8 cellular contexts compared by ENCODE assay signal in genomic region chr21:42672699-42673458, GRCh38. TPM values are rescaled to one million over a fixed set of nuclear protein-coding genes. Genes with fewer than 3 reads are reported as not detected.
DNase-seq lines count a peak whose midpoint lies in the region; ATAC-seq and TF ChIP-seq lines count a peak whose summit lies in the region.

No MANE protein-coding gene starts in this region.

- DNase-seq in SJCRH30 (peak; percentile 90 to 94), fibroblast of pulmonary artery (ENCODE audit: low read depth) (peak; percentile 80), osteoblast (ENCODE audit: insufficient read length, low spot score, missing footprints) (peak; percentile 89), SHP77 (lab: John Stamatoyannopoulos, UW) (no peak), 8988T (no peak)
- no peak for DNase-seq in effector CD8-positive, alpha-beta T cell (lab: John Stamatoyannopoulos, UW)

- no peak for ATAC-seq in HG03045 (IDR thresholded peaks at IDR 0.05; ENCODE audit: unreplicated experiment)

- H3K9me3 ChIP-seq in HEK293 (ENCODE audit: control insufficient read depth, insufficient read depth, low read depth, low read length) (no peaks in the 10 kb centered on the region), SJCRH30 (replicated peaks) (no peaks in the 10 kb centered on the region), osteoblast (ENCODE audit: low read depth, low read length) (no peaks in the 10 kb centered on the region)

- no peaks in the 10 kb centered on the region for H4K20me1 ChIP-seq in osteoblast (ENCODE audit: insufficient read depth, low read length)

- H3K79me2 ChIP-seq in osteoblast (ENCODE audit: insufficient read depth, low read length), result no peaks in the 10 kb centered on the region

- peak overlapping the region; percentile 26; the same call in 1 of the 2 replicates for H3K27ac ChIP-seq in HEK293 (ENCODE audit: extremely low read depth, low read depth, low read length)
- H3K27ac ChIP-seq in SJCRH30, result peak overlapping the region; percentile 97
- H3K27ac ChIP-seq in osteoblast (ENCODE audit: low read depth, low read length), result no peak overlapping the region

- CTCF ChIA-PET in HEK293 (lab: Yijun Ruan, JAX), result interaction anchor here (1.1 kb wide), 1 partner anchor 80 kb away, joined by 3 read pairs; no protein-coding TSS in a partner anchor

- peaks cover 47% of the 10 kb centered on the region for H3K4me1 ChIP-seq in HEK293 (ENCODE audit: control insufficient read depth, insufficient read depth, low read length)
- H3K4me1 ChIP-seq in SJCRH30, result peaks cover 57% of the 10 kb centered on the region
- H3K4me1 ChIP-seq in osteoblast (ENCODE audit: insufficient read depth, low read length), result peaks cover 15% of the 10 kb centered on the region

- TF ChIP-seq CTCF in HEK293 (tag by site-specific recombination; IDR thresholded peaks at IDR 0.05) (no peak), fibroblast of pulmonary artery (IDR thresholded peaks at IDR 0.05; ENCODE audit: low read length, missing control alignments) (no peak), osteoblast (IDR thresholded peaks at IDR 0.05; ENCODE audit: extremely low read depth, low read depth, low read length) (no peak)

- no peaks in the 10 kb centered on the region for H3K27me3 ChIP-seq in SJCRH30
- peaks cover 56% of the 10 kb centered on the region for H3K27me3 ChIP-seq in osteoblast (ENCODE audit: insufficient read depth, low read length)

- H3K4me2 ChIP-seq in osteoblast (ENCODE audit: insufficient read depth, low read length), result no peak overlapping the region

- H3K4me3 ChIP-seq in HEK293 (ENCODE audit: low read depth, low read length) (no peak overlapping the region), SJCRH30 (peak overlapping the region; percentile 2; the same call in 1 of the 2 replicates), fibroblast of pulmonary artery (replicated peaks; ENCODE audit: low read depth, low read length) (no peak overlapping the region), osteoblast (ENCODE audit: insufficient read depth, low read length) (no peak overlapping the region)

- H2AFZ ChIP-seq in osteoblast (ENCODE audit: low read length), result no peak overlapping the region

- H3K36me3 ChIP-seq in HEK293 (ENCODE audit: control insufficient read depth in 2 of 2, insufficient read depth in 1 of 2, low read length in 2 of 2), result peaks cover 7 to 11% of the 10 kb centered on the region in 2 experiments; a peak in 2 of 3 replicates
- H3K36me3 ChIP-seq in SJCRH30, result no peaks in the 10 kb centered on the region
- no peaks in the 10 kb centered on the region for H3K36me3 ChIP-seq in osteoblast (ENCODE audit: insufficient read depth, low read length)

- POLR2A ChIA-PET in HEK293 (lab: Yijun Ruan, JAX), result no interaction called here

TF ChIP-seq in HEK293, 187 proteins besides CTCF, POLR2A, EP300 and RAD21 (continues in another document):
- TF ChIP-seq TSHZ1 (tag by site-specific recombination; IDR thresholded peaks at IDR 0.05; ENCODE audit: borderline replicate concordance) (peak; percentile 53; the same call in 1 of the 2 replicates), HOXC10 (CRISPR knock-in tag; IDR thresholded peaks at IDR 0.05) (no peak), ZBTB48 (tag by site-specific recombination; IDR thresholded peaks at IDR 0.05) (no peak), ZNF423 (tag by site-specific recombination; IDR thresholded peaks at IDR 0.05) (no peak), ZFHX2 (tag by site-specific recombination; conservative IDR thresholded peaks at IDR 0.05) (peak; percentile 84), ZNF600 (tag by site-specific recombination; IDR thresholded peaks at IDR 0.05) (peak; percentile 8; the same call in 1 of the 2 replicates), ZNF121 (tag by site-specific recombination; IDR thresholded peaks at IDR 0.05) (peak; percentile 49; the same call in 1 of the 2 replicates), TRIM28 (IDR thresholded peaks at IDR 0.05; ENCODE audit: borderline replicate concordance, low read length) (peak; percentile 80; the same call in 1 of the 2 replicates), SP3 (tag by site-specific recombination; IDR thresholded peaks at IDR 0.05) (0 out of 2 replicates have a peak, but pooled peaks have one; percentile 23), ZNF174 (tag by site-specific recombination; IDR thresholded peaks at IDR 0.05) (no peak), SP7 (tag by site-specific recombination; IDR thresholded peaks at IDR 0.05) (peak; percentile 97), ZNF416 (tag by site-specific recombination; IDR thresholded peaks at IDR 0.05) (no peak), ZBTB17 (tag by site-specific recombination; IDR thresholded peaks at IDR 0.05) (peak; percentile 45; the same call in 1 of the 2 replicates), ZSCAN16 (tag by site-specific recombination; IDR thresholded peaks at IDR 0.05) (no peak), OSR2 (tag by site-specific recombination; IDR thresholded peaks at IDR 0.05) (peak; percentile 92), KLF8 (tag by site-specific recombination; IDR thresholded peaks at IDR 0.05) (peak; percentile 60; the same call in 1 of the 2 replicates), KLF1 (tag by site-specific recombination; IDR thresholded peaks at IDR 0.05) (peak; percentile 33; the same call in 1 of the 2 replicates), ZEB2 (tag by site-specific recombination; IDR thresholded peaks at IDR 0.05) (0 out of 2 replicates have a peak, but pooled peaks have one; percentile 19), ZXDB (tag by site-specific recombination; IDR thresholded peaks at IDR 0.05) (peak; percentile 48; the same call in 1 of the 2 replicates)
- TF ChIP-seq, protein P1, sequence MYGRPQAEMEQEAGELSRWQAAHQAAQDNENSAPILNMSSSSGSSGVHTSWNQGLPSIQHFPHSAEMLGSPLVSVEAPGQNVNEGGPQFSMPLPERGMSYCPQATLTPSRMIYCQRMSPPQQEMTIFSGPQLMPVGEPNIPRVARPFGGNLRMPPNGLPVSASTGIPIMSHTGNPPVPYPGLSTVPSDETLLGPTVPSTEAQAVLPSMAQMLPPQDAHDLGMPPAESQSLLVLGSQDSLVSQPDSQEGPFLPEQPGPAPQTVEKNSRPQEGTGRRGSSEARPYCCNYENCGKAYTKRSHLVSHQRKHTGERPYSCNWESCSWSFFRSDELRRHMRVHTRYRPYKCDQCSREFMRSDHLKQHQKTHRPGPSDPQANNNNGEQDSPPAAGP (tag by site-specific recombination; IDR thresholded peaks at IDR 0.05), result peak; percentile 40; the same call in 1 of the 2 replicates
- TF ChIP-seq, protein P2, sequence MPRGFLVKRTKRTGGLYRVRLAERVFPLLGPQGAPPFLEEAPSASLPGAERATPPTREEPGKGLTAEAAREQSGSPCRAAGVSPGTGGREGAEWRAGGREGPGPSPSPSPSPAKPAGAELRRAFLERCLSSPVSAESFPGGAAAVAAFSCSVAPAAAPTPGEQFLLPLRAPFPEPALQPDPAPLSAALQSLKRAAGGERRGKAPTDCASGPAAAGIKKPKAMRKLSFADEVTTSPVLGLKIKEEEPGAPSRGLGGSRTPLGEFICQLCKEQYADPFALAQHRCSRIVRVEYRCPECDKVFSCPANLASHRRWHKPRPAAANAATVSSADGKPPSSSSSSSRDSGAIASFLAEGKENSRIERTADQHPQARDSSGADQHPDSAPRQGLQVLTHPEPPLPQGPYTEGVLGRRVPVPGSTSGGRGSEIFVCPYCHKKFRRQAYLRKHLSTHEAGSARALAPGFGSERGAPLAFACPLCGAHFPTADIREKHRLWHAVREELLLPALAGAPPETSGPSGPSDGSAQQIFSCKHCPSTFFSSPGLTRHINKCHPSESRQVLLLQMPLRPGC (tag by site-specific recombination; IDR thresholded peaks at IDR 0.05), result peak; percentile 90
- TF ChIP-seq, protein P3, sequence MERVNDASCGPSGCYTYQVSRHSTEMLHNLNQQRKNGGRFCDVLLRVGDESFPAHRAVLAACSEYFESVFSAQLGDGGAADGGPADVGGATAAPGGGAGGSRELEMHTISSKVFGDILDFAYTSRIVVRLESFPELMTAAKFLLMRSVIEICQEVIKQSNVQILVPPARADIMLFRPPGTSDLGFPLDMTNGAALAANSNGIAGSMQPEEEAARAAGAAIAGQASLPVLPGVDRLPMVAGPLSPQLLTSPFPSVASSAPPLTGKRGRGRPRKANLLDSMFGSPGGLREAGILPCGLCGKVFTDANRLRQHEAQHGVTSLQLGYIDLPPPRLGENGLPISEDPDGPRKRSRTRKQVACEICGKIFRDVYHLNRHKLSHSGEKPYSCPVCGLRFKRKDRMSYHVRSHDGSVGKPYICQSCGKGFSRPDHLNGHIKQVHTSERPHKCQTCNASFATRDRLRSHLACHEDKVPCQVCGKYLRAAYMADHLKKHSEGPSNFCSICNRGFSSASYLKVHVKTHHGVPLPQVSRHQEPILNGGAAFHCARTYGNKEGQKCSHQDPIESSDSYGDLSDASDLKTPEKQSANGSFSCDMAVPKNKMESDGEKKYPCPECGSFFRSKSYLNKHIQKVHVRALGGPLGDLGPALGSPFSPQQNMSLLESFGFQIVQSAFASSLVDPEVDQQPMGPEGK (tag by site-specific recombination; IDR thresholded peaks at IDR 0.05), result peak; percentile 29

RNA-seq across cellular contexts. Expression of gene PDE9A, which starts 19.5 kb away (rescaled TPM):
- total RNA-seq in SJCRH30 (2014; rRNA removed; shearing (Covaris generic)), result 14.8 and 14.9 TPM in 2 replicates
- 0.36 TPM in 1 of 2 replicates, not detected in the other for total RNA-seq in osteoblast

Comparison
In these comparisons a context has a peak if more than half of its experiments do, and no peak if none do; other contexts are left out.
1. DNase-seq: peak in SJCRH30 (2 of 2), fibroblast of pulmonary artery (single experiment) and osteoblast (single experiment); none in effector CD8-positive, alpha-beta T cell (single experiment), SHP77 (0 of 2) and 8988T (single experiment).
2. RNA of gene PDE9A, which starts 19.5 kb away (total RNA-seq): 14.8 to 14.9 TPM in SJCRH30; 0.36 TPM in osteoblast; every median in the first group is over 10 times any median in the second.